ENCODE assay signal across 15 cellular contexts in genomic region chr19:39831679-39832078, GRCh38. TPM values are rescaled to one million over a fixed set of nuclear protein-coding genes. Genes with fewer than 3 reads are reported as not detected.
DNase-seq lines count a peak whose midpoint lies in the region; ATAC-seq and TF ChIP-seq lines count a peak whose summit lies in the region.
"Had no signal": no experiment of that assay in that cellular context is flagged by ENCODE, and none has a peak within 500 bp of the region (broad histone marks: within the 10 kb centered on the region; RNA-seq: fewer than 3 reads in every experiment).

No MANE protein-coding gene starts in this region.

- H4K20me1 ChIP-seq in neural cell (ENCODE audit: insufficient read depth) = no peaks in the 10 kb centered on the region

- no peak overlapping the region for H2AFZ ChIP-seq in neural cell (ENCODE audit: low read depth, low read length)

- H3K27ac ChIP-seq in CD4-positive, alpha-beta T cell (ENCODE audit: low read depth, low read length) = no peak overlapping the region
- H3K27ac ChIP-seq in HEK293 (ENCODE audit: extremely low read depth, low read depth, low read length) (peak overlapping the region; percentile 95), neural cell (ENCODE audit: low read length) (peak overlapping the region; percentile 100), uterus (no peak overlapping the region), right cardiac atrium (ENCODE audit: low read length) (no peak overlapping the region)

- H3K4me3 ChIP-seq in HEK293 (ENCODE audit: low read depth, low read length) = no peak overlapping the region
- peak overlapping the region; percentile 96 for H3K4me3 ChIP-seq in neural cell (ENCODE audit: low read length)
- no peak overlapping the region for H3K4me3 ChIP-seq in uterus
- no peak overlapping the region for H3K4me3 ChIP-seq in right cardiac atrium (ENCODE audit: low read length)

- H3F3A ChIP-seq in neural cell (ENCODE audit: insufficient read depth, low read length, poor library complexity, severe bottlenecking) = no peaks in the 10 kb centered on the region

- H3K4me1 Mint-ChIP-seq in CD4-positive, alpha-beta T cell (ENCODE audit: low read depth) = peaks cover 20% of the 10 kb centered on the region
- peaks cover 19% of the 10 kb centered on the region for H3K4me1 Mint-ChIP-seq in chondrocyte (ENCODE audit: low read depth)

- POLR2A ChIA-PET in CD4-positive, alpha-beta T cell (lab: Charles Lee) = no interaction called here
- POLR2A ChIA-PET in HEK293 (lab: Yijun Ruan, JAX) = no interaction called here

- H3K27me3 Mint-ChIP-seq in CD4-positive, alpha-beta T cell = no peaks in the 10 kb centered on the region
- H3K27me3 Mint-ChIP-seq in chondrocyte (ENCODE audit: low read depth) = no peaks in the 10 kb centered on the region

- 89% methylated on average over 16 of the region's 16 CpGs for WGBS in right cardiac atrium

- CTCF ChIA-PET in CD4-positive, alpha-beta T cell (lab: Charles Lee) = no interaction called here
- CTCF ChIA-PET in HEK293 (lab: Yijun Ruan, JAX) = no interaction called here

- TF ChIP-seq POLR2A in uterus (IDR thresholded peaks at IDR 0.05) = no peak

- H3K4me1 ChIP-seq in HEK293 (ENCODE audit: control insufficient read depth, insufficient read depth, low read length) (peaks cover 18% of the 10 kb centered on the region), uterus (peaks cover 0 to 14% of the 10 kb centered on the region in 2 donors), right cardiac atrium (ENCODE audit: control insufficient read depth, insufficient read depth, low read length) (peaks cover 3% of the 10 kb centered on the region)

- H3K27ac Mint-ChIP-seq in CD4-positive, alpha-beta T cell = no peak overlapping the region
- H3K27ac Mint-ChIP-seq in chondrocyte (ENCODE audit: unreplicated experiment) = no peak overlapping the region

- no peak overlapping the region for H3K4me2 ChIP-seq in neural cell (ENCODE audit: low read length)

- no peaks in the 10 kb centered on the region for H3K9me3 ChIP-seq in CD4-positive, alpha-beta T cell (ENCODE audit: control insufficient read depth, low read length)
- no peaks in the 10 kb centered on the region for H3K9me3 ChIP-seq in HEK293 (ENCODE audit: control insufficient read depth, insufficient read depth, low read depth, low read length)
- H3K9me3 ChIP-seq in neural cell (ENCODE audit: low read length) = no peaks in the 10 kb centered on the region
- H3K9me3 ChIP-seq in uterus = no peaks in the 10 kb centered on the region
- H3K9me3 ChIP-seq in right cardiac atrium (ENCODE audit: control insufficient read depth, low read length) = no peaks in the 10 kb centered on the region
- H3K9me3 ChIP-seq: sigmoid colon had no signal

- intact Hi-C loops in CD4-positive, alpha-beta T cell (cut with DNase I, micrococcal nuclease) = loop anchor here in 1 of 2 experiments (5.0 to 10.0 kb wide), 3 partner anchors 141 to 593 kb away; partner anchors contain the start of genes PSMC4, RPS16 and SERTAD1
- intact Hi-C loops in uterus (cut with DNase I; ENCODE audit: low total_unique reads) (no loop called here), right cardiac atrium (cut with DNase I) (no loop called here)

- no peak overlapping the region for H3K9ac ChIP-seq in neural cell (ENCODE audit: low read length)

- H3K4me3 Mint-ChIP-seq in CD4-positive, alpha-beta T cell = peak overlapping the region; percentile 75
- peak overlapping the region; percentile 79 for H3K4me3 Mint-ChIP-seq in chondrocyte (ENCODE audit: unreplicated experiment)

- no peak for TF ChIP-seq RAD21 in neural cell (conservative IDR thresholded peaks at IDR 0.05)

- no peak for DNase-seq in CD4-positive, alpha-beta T cell
- no peak for DNase-seq in chondrocyte (ENCODE audit: low spot score)
- DNase-seq in uterus = no peak
- DNase-seq in right cardiac atrium = no peak
- DNase-seq in hepatic stellate cell (ENCODE audit: low spot score) = no peak
- DNase-seq: amygdala, C1 segment of cervical spinal cord, dorsolateral prefrontal cortex, GF-D8, KG1, NCI-H524, sigmoid colon had no signal

- H3K9me2 ChIP-seq in neural cell (ENCODE audit: insufficient read depth, low read length) = no peaks in the 10 kb centered on the region

- no peak for ATAC-seq in CD4-positive, alpha-beta T cell (ENCODE audit: poor library complexity)
- no peak for ATAC-seq in GM18498 (IDR thresholded peaks at IDR 0.05; ENCODE audit: unreplicated experiment)
- no peak for ATAC-seq in right cardiac atrium

- no peak for TF ChIP-seq CTCF in CD4-positive, alpha-beta T cell (IDR thresholded peaks at IDR 0.05)
- TF ChIP-seq CTCF in HEK293 (tag by site-specific recombination; IDR thresholded peaks at IDR 0.05) (no peak), chondrocyte (IDR thresholded peaks at IDR 0.05) (no peak), neural cell (IDR thresholded peaks at IDR 0.05; ENCODE audit: poor library complexity, severe bottlenecking) (no peak), uterus (IDR thresholded peaks at IDR 0.05) (no peak)

- peaks cover 28% of the 10 kb centered on the region for H3K79me2 ChIP-seq in neural cell (replicated peaks; ENCODE audit: insufficient read depth, low read length)

- H3K36me3 Mint-ChIP-seq in CD4-positive, alpha-beta T cell (ENCODE audit: low read depth) = peaks cover 65% of the 10 kb centered on the region
- H3K36me3 Mint-ChIP-seq in chondrocyte (ENCODE audit: low read depth) = peaks cover 24% of the 10 kb centered on the region

- H3K36me3 ChIP-seq in HEK293 (ENCODE audit: control insufficient read depth in 2 of 2, insufficient read depth in 1 of 2, low read length in 2 of 2) (peaks cover 76 to 80% of the 10 kb centered on the region in 2 experiments), neural cell (ENCODE audit: insufficient read depth, low read length) (peaks cover 14% of the 10 kb centered on the region), uterus (no peaks in the 10 kb centered on the region)

- H3K27me3 ChIP-seq in CD4-positive, alpha-beta T cell (ENCODE audit: control insufficient read depth, insufficient read depth, low read length) = no peaks in the 10 kb centered on the region
- H3K27me3 ChIP-seq in neural cell (ENCODE audit: insufficient read depth, low read depth, low read length) = no peaks in the 10 kb centered on the region
- H3K27me3 ChIP-seq in uterus = no peaks in the 10 kb centered on the region
- no peaks in the 10 kb centered on the region for H3K27me3 ChIP-seq in right cardiac atrium (ENCODE audit: control insufficient read depth, insufficient read depth)
- H3K27me3 ChIP-seq: dorsolateral prefrontal cortex, sigmoid colon had no signal

- no peaks in the 10 kb centered on the region for H3K9me3 Mint-ChIP-seq in CD4-positive, alpha-beta T cell
- H3K9me3 Mint-ChIP-seq in chondrocyte (ENCODE audit: low read depth) = no peaks in the 10 kb centered on the region

- TF ChIP-seq EP300 in neural cell (conservative IDR thresholded peaks at IDR 0.05; ENCODE audit: poor library complexity, severe bottlenecking) = no peak

TF ChIP-seq in HEK293, 187 proteins besides CTCF, POLR2A, EP300 and RAD21 (continues in another document):
- TF ChIP-seq SCRT1 (tag by site-specific recombination; IDR thresholded peaks at IDR 0.05; ENCODE audit: borderline replicate concordance) (no peak), ZNF621 (tag by site-specific recombination; IDR thresholded peaks at IDR 0.05) (0 out of 2 replicates have a peak, but pooled peaks have one; percentile 54), BCL6B (tag by site-specific recombination; IDR thresholded peaks at IDR 0.05) (no peak), ZNF660 (tag by site-specific recombination; IDR thresholded peaks at IDR 0.05) (0 out of 2 replicates have a peak, but pooled peaks have one; percentile 16)

TF ChIP-seq in neural cell, 6 proteins besides CTCF, POLR2A, EP300 and RAD21 (continues in another document):
- TF ChIP-seq EZH2 (IDR thresholded peaks at IDR 0.05; ENCODE audit: borderline replicate concordance, insufficient read depth, low read length, poor library complexity, severe bottlenecking) (no peak), MXI1 (conservative IDR thresholded peaks at IDR 0.05; ENCODE audit: poor library complexity, severe bottlenecking) (no peak), TAF1 (IDR thresholded peaks at IDR 0.05; ENCODE audit: low read depth) (no peak), POLR2AphosphoS5 (IDR thresholded peaks at IDR 0.05) (no peak), SMC3 (conservative IDR thresholded peaks at IDR 0.05; ENCODE audit: poor library complexity) (no peak)

RNA-seq across cellular contexts. Expression of gene DYRK1B, which starts 2.3 kb away (rescaled TPM):
- total RNA-seq in CD4-positive, alpha-beta T cell = 10 to 100 TPM; 18.9 to 19.4 TPM
- total RNA-seq in chondrocyte (15.0 to 20.0 TPM (median 19.6 TPM) in 3 replicates), uterus (10 to 100 TPM in 2 of 4 donors, 1 to 10 TPM in 2; 1.3 to 15.0 (median 10.1) TPM), right cardiac atrium (10 to 100 TPM in 3 of 4 donors, 1 to 10 TPM in 1; 7.7 to 17.6 (median 14.8) TPM)
- polyA plus RNA-seq in neural cell (11.3 and 13.2 TPM in 2 replicates), right cardiac atrium (14.7 TPM)
- polyA minus RNA-seq in neural cell = 28.9 and 34.8 TPM in 2 replicates

RNA-seq across cellular contexts. Expression of gene FBL, which starts 14.5 kb away (rescaled TPM):
- 100 to 1,000 TPM; 267 to 287 TPM for total RNA-seq in CD4-positive, alpha-beta T cell
- total RNA-seq in chondrocyte (95.0 to 119 TPM (median 104 TPM) in 3 replicates), uterus (100 to 1,000 TPM in 3 of 4 donors, 10 to 100 TPM in 1; 71.7 to 327 (median 277) TPM), right cardiac atrium (10 to 100 TPM; 68.6 to 83.7 (median 80.9) TPM)
- polyA plus RNA-seq in neural cell (79.6 and 84.7 TPM in 2 replicates), right cardiac atrium (63.6 TPM)
- polyA minus RNA-seq in neural cell = 44.3 and 46.2 TPM in 2 replicates

RNA-seq across cellular contexts. Expression of gene LEUTX, which starts 53.0 kb away (rescaled TPM):
- not detected for total RNA-seq in CD4-positive, alpha-beta T cell
- total RNA-seq in chondrocyte (not detected in 3 replicates), uterus (not detected), right cardiac atrium (not detected)
- polyA plus RNA-seq in neural cell (not detected in 2 replicates), right cardiac atrium (not detected)
- not detected in 2 replicates for polyA minus RNA-seq in neural cell
- total RNA-seq: dorsolateral prefrontal cortex, sigmoid colon had no signal
- polyA plus RNA-seq: sigmoid colon had no signal

Comparison
In these comparisons a context has a peak if more than half of its experiments do, and no peak if none do; other contexts are left out.
1. H3K27ac ChIP-seq: peak in HEK293 (single experiment) and neural cell (single experiment); none in CD4-positive, alpha-beta T cell (single experiment), uterus (0 of 2) and right cardiac atrium (single experiment).